Comparison of ENCODE assay signal across 1 cellular context in genomic region chr1:100265931-100266830, GRCh38.
A peak's percentile ranks its signal among the peaks of the same experiment; 100 is the strongest.
TF ChIP-seq lines count a peak whose summit lies in the region.

TSS of gene RTCA (plus strand) at chr1:100266216. CDS start at chr1:100266376, 160 bp downstream.

TF ChIP-seq in HepG2, 621 proteins besides CTCF, POLR2A, EP300 and RAD21 (continued from another document and continues in another):
- TF ChIP-seq CEBPB (IDR thresholded peaks at IDR 0.05; ENCODE audit: borderline replicate concordance, low read depth, low read length) (no peak), ZNF780A (CRISPR knock-in tag; IDR thresholded peaks at IDR 0.05) (no peak), MXD3 (CRISPR knock-in tag; IDR thresholded peaks at IDR 0.05) (0 out of 2 replicates have a peak, but pooled peaks have one; percentile 12), SIN3A (IDR thresholded peaks at IDR 0.05; ENCODE audit: borderline replicate concordance, low read depth, low read length) (no peak), ZNF274 (CRISPR knock-in tag; IDR thresholded peaks at IDR 0.05) (peak; percentile 33; the same call in 1 of the 2 replicates), STAT6 (CRISPR knock-in tag; IDR thresholded peaks at IDR 0.05; ENCODE audit: borderline replicate concordance) (peak; percentile 84; the same call in 1 of the 2 replicates), ZSCAN30 (CRISPR knock-in tag; IDR thresholded peaks at IDR 0.05) (no peak), GATA4 (IDR thresholded peaks at IDR 0.05; ENCODE audit: borderline replicate concordance, low read depth) (0 out of 2 replicates have a peak, but pooled peaks have one; percentile 22), MZF1 (CRISPR knock-in tag; IDR thresholded peaks at IDR 0.05; ENCODE audit: borderline replicate concordance) (no peak), GABPB1 (CRISPR knock-in tag; IDR thresholded peaks at IDR 0.05) (peak; percentile 88), FOXK2 (IDR thresholded peaks at IDR 0.05) (no peak), BRD4 (CRISPR knock-in tag; IDR thresholded peaks at IDR 0.05) (peak; percentile 70; the same call in 1 of the 2 replicates), CENPT (CRISPR knock-in tag; IDR thresholded peaks at IDR 0.05; ENCODE audit: low read depth) (no peak), AGO1 (IDR thresholded peaks at IDR 0.05; ENCODE audit: low read depth, low read length, poor library complexity, severe bottlenecking) (no peak), CSRNP1 (CRISPR knock-in tag; IDR thresholded peaks at IDR 0.05) (peak; percentile 68), YY1 (IDR thresholded peaks at IDR 0.05; ENCODE audit: insufficient read depth, insufficient replicate concordance, low read depth, low read length) (no peak), CC2D1A (CRISPR knock-in tag; IDR thresholded peaks at IDR 0.05) (no peak), MIER2 (CRISPR knock-in tag; IDR thresholded peaks at IDR 0.05) (0 out of 2 replicates have a peak, but pooled peaks have one; percentile 27), ARID2 (CRISPR knock-in tag; IDR thresholded peaks at IDR 0.05; ENCODE audit: borderline replicate concordance) (no peak; the same call in 1 of the 2 replicates), ZNF562 (CRISPR knock-in tag; IDR thresholded peaks at IDR 0.05; ENCODE audit: borderline replicate concordance) (no peak), NR1H2 (CRISPR knock-in tag; IDR thresholded peaks at IDR 0.05; ENCODE audit: borderline replicate concordance, low read depth) (no peak), HDAC2 (CRISPR knock-in tag; IDR thresholded peaks at IDR 0.05) (peak; percentile 50; the same call in 1 of the 2 replicates), HHEX (CRISPR knock-in tag; IDR thresholded peaks at IDR 0.05) (no peak), TOPORS (CRISPR knock-in tag; IDR thresholded peaks at IDR 0.05) (no peak; the same call in 1 of the 2 replicates), ZNF12 (CRISPR knock-in tag; IDR thresholded peaks at IDR 0.05) (no peak), ZNF782 (CRISPR knock-in tag; IDR thresholded peaks at IDR 0.05; ENCODE audit: borderline replicate concordance) (no peak), IRX3 (CRISPR knock-in tag; IDR thresholded peaks at IDR 0.05; ENCODE audit: borderline replicate concordance, low read depth) (no peak), GLI4 (CRISPR knock-in tag; IDR thresholded peaks at IDR 0.05; ENCODE audit: borderline replicate concordance) (peak; percentile 21; the same call in 1 of the 2 replicates), ATF5 (CRISPR knock-in tag; IDR thresholded peaks at IDR 0.05; ENCODE audit: low read depth) (no peak), ZFP62 (CRISPR knock-in tag; IDR thresholded peaks at IDR 0.05) (no peak), ZNF264 (CRISPR knock-in tag; IDR thresholded peaks at IDR 0.05) (peak; percentile 54; the same call in 1 of the 2 replicates), ZNF567 (CRISPR knock-in tag; IDR thresholded peaks at IDR 0.05; ENCODE audit: borderline replicate concordance) (no peak), ZNF230 (CRISPR knock-in tag; IDR thresholded peaks at IDR 0.05) (no peak), NR2F2 (IDR thresholded peaks at IDR 0.05; ENCODE audit: borderline replicate concordance, low read depth) (no peak), SALL1 (CRISPR knock-in tag; IDR thresholded peaks at IDR 0.05) (peak; percentile 73; the same call in 1 of the 2 replicates), ERF (CRISPR knock-in tag; IDR thresholded peaks at IDR 0.05) (0 out of 2 replicates have a peak, but pooled peaks have one; percentile 49), ZNF850 (CRISPR knock-in tag; conservative IDR thresholded peaks at IDR 0.05) (0 out of 2 replicates have a peak, but pooled peaks have one; percentile 64), SP5 (CRISPR knock-in tag; IDR thresholded peaks at IDR 0.05; ENCODE audit: borderline replicate concordance, low read depth) (no peak), ZNF878 (CRISPR knock-in tag; IDR thresholded peaks at IDR 0.05) (no peak), KLF12 (CRISPR knock-in tag; IDR thresholded peaks at IDR 0.05; ENCODE audit: borderline replicate concordance) (0 out of 2 replicates have a peak, but pooled peaks have one; percentile 69), FOXP1 (IDR thresholded peaks at IDR 0.05) (no peak), FOXP1 (CRISPR knock-in tag; IDR thresholded peaks at IDR 0.05) (no peak), NFYC (CRISPR knock-in tag; IDR thresholded peaks at IDR 0.05) (no peak; the same call in 1 of the 2 replicates), ZNF619 (CRISPR knock-in tag; IDR thresholded peaks at IDR 0.05) (0 out of 2 replicates have a peak, but pooled peaks have one; percentile 18), ZNF577 (CRISPR knock-in tag; IDR thresholded peaks at IDR 0.05; ENCODE audit: borderline replicate concordance, low read depth) (no peak)
- TF ChIP-seq, protein P1, sequence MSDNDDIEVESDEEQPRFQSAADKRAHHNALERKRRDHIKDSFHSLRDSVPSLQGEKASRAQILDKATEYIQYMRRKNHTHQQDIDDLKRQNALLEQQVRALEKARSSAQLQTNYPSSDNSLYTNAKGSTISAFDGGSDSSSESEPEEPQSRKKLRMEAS (IDR thresholded peaks at IDR 0.05) = no peak; the same call in 1 of the 2 replicates
- TF ChIP-seq, protein P2, sequence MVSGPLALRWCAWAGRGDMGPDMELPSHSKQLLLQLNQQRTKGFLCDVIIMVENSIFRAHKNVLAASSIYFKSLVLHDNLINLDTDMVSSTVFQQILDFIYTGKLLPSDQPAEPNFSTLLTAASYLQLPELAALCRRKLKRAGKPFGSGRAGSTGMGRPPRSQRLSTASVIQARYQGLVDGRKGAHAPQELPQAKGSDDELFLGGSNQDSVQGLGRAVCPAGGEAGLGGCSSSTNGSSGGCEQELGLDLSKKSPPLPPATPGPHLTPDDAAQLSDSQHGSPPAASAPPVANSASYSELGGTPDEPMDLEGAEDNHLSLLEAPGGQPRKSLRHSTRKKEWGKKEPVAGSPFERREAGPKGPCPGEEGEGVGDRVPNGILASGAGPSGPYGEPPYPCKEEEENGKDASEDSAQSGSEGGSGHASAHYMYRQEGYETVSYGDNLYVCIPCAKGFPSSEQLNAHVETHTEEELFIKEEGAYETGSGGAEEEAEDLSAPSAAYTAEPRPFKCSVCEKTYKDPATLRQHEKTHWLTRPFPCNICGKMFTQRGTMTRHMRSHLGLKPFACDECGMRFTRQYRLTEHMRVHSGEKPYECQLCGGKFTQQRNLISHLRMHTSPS (CRISPR knock-in tag; IDR thresholded peaks at IDR 0.05; ENCODE audit: low read depth) = no peak; the same call in 1 of the 2 replicates
- TF ChIP-seq, protein P3, sequence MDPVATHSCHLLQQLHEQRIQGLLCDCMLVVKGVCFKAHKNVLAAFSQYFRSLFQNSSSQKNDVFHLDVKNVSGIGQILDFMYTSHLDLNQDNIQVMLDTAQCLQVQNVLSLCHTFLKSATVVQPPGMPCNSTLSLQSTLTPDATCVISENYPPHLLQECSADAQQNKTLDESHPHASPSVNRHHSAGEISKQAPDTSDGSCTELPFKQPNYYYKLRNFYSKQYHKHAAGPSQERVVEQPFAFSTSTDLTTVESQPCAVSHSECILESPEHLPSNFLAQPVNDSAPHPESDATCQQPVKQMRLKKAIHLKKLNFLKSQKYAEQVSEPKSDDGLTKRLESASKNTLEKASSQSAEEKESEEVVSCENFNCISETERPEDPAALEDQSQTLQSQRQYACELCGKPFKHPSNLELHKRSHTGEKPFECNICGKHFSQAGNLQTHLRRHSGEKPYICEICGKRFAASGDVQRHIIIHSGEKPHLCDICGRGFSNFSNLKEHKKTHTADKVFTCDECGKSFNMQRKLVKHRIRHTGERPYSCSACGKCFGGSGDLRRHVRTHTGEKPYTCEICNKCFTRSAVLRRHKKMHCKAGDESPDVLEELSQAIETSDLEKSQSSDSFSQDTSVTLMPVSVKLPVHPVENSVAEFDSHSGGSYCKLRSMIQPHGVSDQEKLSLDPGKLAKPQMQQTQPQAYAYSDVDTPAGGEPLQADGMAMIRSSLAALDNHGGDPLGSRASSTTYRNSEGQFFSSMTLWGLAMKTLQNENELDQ (CRISPR knock-in tag; IDR thresholded peaks at IDR 0.05; ENCODE audit: borderline replicate concordance) = no peak
- TF ChIP-seq, protein P4, sequence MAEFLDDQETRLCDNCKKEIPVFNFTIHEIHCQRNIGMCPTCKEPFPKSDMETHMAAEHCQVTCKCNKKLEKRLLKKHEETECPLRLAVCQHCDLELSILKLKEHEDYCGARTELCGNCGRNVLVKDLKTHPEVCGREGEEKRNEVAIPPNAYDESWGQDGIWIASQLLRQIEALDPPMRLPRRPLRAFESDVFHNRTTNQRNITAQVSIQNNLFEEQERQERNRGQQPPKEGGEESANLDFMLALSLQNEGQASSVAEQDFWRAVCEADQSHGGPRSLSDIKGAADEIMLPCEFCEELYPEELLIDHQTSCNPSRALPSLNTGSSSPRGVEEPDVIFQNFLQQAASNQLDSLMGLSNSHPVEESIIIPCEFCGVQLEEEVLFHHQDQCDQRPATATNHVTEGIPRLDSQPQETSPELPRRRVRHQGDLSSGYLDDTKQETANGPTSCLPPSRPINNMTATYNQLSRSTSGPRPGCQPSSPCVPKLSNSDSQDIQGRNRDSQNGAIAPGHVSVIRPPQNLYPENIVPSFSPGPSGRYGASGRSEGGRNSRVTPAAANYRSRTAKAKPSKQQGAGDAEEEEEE (CRISPR knock-in tag; IDR thresholded peaks at IDR 0.05; ENCODE audit: borderline replicate concordance) = no peak
- TF ChIP-seq, protein P5, sequence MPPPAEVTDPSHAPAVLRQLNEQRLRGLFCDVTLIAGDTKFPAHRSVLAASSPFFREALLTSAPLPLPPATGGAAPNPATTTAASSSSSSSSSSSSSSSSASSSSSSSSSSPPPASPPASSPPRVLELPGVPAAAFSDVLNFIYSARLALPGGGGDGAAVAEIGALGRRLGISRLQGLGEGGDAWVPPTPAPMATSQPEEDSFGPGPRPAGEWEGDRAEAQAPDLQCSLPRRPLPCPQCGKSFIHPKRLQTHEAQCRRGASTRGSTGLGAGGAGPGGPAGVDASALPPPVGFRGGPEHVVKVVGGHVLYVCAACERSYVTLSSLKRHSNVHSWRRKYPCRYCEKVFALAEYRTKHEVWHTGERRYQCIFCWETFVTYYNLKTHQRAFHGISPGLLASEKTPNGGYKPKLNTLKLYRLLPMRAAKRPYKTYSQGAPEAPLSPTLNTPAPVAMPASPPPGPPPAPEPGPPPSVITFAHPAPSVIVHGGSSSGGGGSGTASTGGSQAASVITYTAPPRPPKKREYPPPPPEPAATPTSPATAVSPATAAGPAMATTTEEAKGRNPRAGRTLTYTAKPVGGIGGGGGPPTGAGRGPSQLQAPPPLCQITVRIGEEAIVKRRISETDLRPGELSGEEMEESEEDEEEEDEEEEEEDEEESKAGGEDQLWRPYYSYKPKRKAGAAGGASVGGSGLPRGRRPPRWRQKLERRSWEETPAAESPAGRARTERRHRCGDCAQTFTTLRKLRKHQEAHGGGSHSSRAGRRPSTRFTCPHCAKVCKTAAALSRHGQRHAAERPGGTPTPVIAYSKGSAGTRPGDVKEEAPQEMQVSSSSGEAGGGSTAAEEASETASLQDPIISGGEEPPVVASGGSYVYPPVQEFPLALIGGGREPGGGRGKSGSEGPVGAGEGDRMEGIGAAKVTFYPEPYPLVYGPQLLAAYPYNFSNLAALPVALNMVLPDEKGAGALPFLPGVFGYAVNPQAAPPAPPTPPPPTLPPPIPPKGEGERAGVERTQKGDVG (CRISPR knock-in tag; IDR thresholded peaks at IDR 0.05; ENCODE audit: borderline replicate concordance) = 0 out of 2 replicates have a peak, but pooled peaks have one; percentile 19
- TF ChIP-seq, protein P6, sequence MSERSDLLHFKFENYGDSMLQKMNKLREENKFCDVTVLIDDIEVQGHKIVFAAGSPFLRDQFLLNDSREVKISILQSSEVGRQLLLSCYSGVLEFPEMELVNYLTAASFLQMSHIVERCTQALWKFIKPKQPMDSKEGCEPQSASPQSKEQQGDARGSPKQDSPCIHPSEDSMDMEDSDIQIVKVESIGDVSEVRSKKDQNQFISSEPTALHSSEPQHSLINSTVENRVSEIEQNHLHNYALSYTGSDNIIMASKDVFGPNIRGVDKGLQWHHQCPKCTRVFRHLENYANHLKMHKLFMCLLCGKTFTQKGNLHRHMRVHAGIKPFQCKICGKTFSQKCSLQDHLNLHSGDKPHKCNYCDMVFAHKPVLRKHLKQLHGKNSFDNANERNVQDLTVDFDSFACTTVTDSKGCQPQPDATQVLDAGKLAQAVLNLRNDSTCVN (CRISPR knock-in tag; IDR thresholded peaks at IDR 0.05; ENCODE audit: borderline replicate concordance) = no peak; the same call in 1 of the 2 replicates
